In the genomic region with DNA sequence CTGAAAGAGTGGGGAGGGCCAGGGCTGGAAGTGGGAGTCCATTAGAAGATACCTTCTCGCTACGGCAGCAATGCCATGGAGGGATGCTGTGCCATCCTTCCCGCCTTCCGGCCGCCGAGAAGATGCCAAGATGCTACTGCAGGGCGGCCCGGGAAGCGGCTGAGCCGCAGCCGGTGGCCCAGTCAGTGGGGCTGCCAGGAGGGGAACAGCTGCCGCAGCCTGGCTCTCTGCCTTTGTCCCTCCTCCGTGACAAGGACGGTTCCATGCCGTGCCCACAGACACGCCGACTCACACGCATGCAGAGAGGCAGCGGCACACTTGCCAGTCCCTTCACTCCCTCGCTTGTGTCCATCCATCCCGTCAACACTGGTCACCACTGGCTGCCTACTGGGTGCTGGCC, we compare ENCODE assay signal across 23 cellular contexts. TPM values are rescaled to one million over a fixed set of nuclear protein-coding genes. Genes with fewer than 3 reads are reported as not detected.
"Had no signal": no experiment of that assay in that cellular context is flagged by ENCODE, and none has a peak within 500 bp of the region (broad histone marks: within the 10 kb centered on the region; RNA-seq: fewer than 3 reads in every experiment).

No MANE protein-coding gene starts in this region.

- H3K27me3 Mint-ChIP-seq: activated naive CD8-positive, alpha-beta T cell treated with anti-CD3 and anti-CD28 coated beads, Interleukin-2, amount 10 ng/mL, durations not matched to agents 7 days and 5 days; stimulated activated naive CD8-positive, alpha-beta T cell treated with anti-CD3 and anti-CD28 coated beads, Interleukin-15, amount 100 ng/mL, for 72 hours had no signal

- H3K27ac ChIP-seq: breast epithelium, gastroesophageal sphincter, hepatocyte, spleen had no signal

- FAIRE-seq: TTC549 had no signal

- H3K9me3 ChIP-seq: breast epithelium, gastroesophageal sphincter, spleen, thoracic aorta had no signal

- H3K36me3 ChIP-seq: breast epithelium, thoracic aorta had no signal

- H3K27me3 ChIP-seq: breast epithelium, gastroesophageal sphincter, hepatocyte, spleen had no signal

- H3K4me3 Mint-ChIP-seq: activated naive CD8-positive, alpha-beta T cell treated with anti-CD3 and anti-CD28 coated beads, Interleukin-2, amount 10 ng/mL, durations not matched to agents 7 days and 5 days; activated T-helper 1 cell treated with anti-CD3 and anti-CD28 coated beads, Interleukin-12 subunit alpha, Interleukin-12 subunit beta, Interleukin-2, Interleukin-4 antibody, amounts not matched to agents 30 ng/mL and 10 ng/mL and 1 ng/mL, durations not matched to agents 14 hours and 24 hours and 36 hours; nephron progenitor cell; stimulated activated naive CD8-positive, alpha-beta T cell treated with anti-CD3 and anti-CD28 coated beads, Interleukin-15, amount 100 ng/mL, for 72 hours had no signal

- DNase-seq: activated CD4-positive, alpha-beta T cell treated with anti-CD3 and anti-CD28 coated beads, Interleukin-2, amount 50 U/mL, for 1 hour; activated CD4-positive, CD25-positive, alpha-beta regulatory T cell; activated naive CD4-positive, alpha-beta T cell; activated naive CD8-positive, alpha-beta T cell treated with anti-CD3 and anti-CD28 coated beads, Interleukin-2, amount 10 ng/mL, durations not matched to agents 7 days and 5 days; aorta; erythroblast; nephron progenitor cell; spleen; stimulated activated naive CD8-positive, alpha-beta T cell treated with anti-CD3 and anti-CD28 coated beads, Interleukin-15, amount 100 ng/mL, for 72 hours; T-helper 2 cell had no signal

- H3K9me3 Mint-ChIP-seq: activated naive CD8-positive, alpha-beta T cell treated with anti-CD3 and anti-CD28 coated beads, Interleukin-2, amount 10 ng/mL, durations not matched to agents 7 days and 5 days; activated T-helper 1 cell treated with anti-CD3 and anti-CD28 coated beads, Interleukin-12 subunit alpha, Interleukin-12 subunit beta, Interleukin-2, Interleukin-4 antibody, amounts not matched to agents 30 ng/mL and 10 ng/mL and 1 ng/mL, durations not matched to agents 14 hours and 24 hours and 36 hours; nephron progenitor cell; stimulated activated naive CD8-positive, alpha-beta T cell treated with anti-CD3 and anti-CD28 coated beads, Interleukin-15, amount 100 ng/mL, for 72 hours had no signal

- H3K4me1 ChIP-seq: breast epithelium had no signal

- H3K27ac Mint-ChIP-seq: activated naive CD8-positive, alpha-beta T cell treated with anti-CD3 and anti-CD28 coated beads, Interleukin-2, amount 10 ng/mL, durations not matched to agents 7 days and 5 days; activated T-helper 1 cell treated with anti-CD3 and anti-CD28 coated beads, Interleukin-12 subunit alpha, Interleukin-12 subunit beta, Interleukin-2, Interleukin-4 antibody, amounts not matched to agents 30 ng/mL and 10 ng/mL and 1 ng/mL, durations not matched to agents 14 hours and 24 hours and 36 hours had no signal

- H2AFZ ChIP-seq: hepatocyte had no signal

- H3K79me2 ChIP-seq: hepatocyte had no signal

- ATAC-seq: gastroesophageal sphincter; sciatic nerve; stimulated activated naive CD8-positive, alpha-beta T cell treated with anti-CD3 and anti-CD28 coated beads, Interleukin-15, amount 100 ng/mL, for 72 hours had no signal

- H3K4me2 ChIP-seq: hepatocyte had no signal

- H3K4me3 ChIP-seq: breast epithelium, gastroesophageal sphincter, hepatocyte, spleen, thoracic aorta had no signal

RNA-seq across cellular contexts. Expression of gene P2RX1, which starts 50.0 kb away (rescaled TPM):
- total RNA-seq: activated CD8-positive, alpha-beta memory T cell treated with anti-CD3 and anti-CD28 coated beads for 36 hours; chondrocyte; dermis microvascular lymphatic vessel endothelial cell; lung microvascular endothelial cell; osteoblast; pulmonary artery endothelial cell had no signal
